In the genomic region with DNA sequence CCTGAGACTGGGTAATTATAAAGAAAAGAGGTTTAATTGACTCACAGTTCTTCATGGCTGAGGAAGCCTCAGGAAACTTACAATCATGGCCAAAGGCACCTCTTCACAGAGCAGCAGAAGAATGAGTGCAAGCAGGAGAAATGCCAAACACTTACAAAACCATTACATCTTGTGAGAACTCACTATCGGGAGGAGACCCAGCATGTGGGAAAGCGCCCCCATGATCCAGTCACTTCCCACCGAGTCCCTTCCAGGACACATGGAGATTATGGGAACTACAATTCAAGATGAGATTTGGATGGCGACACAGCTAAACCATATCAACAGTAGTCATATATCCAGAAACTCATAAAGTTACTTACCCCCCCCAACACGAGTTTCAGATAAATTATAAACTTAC, we compare ENCODE assay signal across 1 cellular context.
TF ChIP-seq lines count a peak whose summit lies in the region.

No MANE protein-coding gene starts in this region.

TF ChIP-seq in GM23338, 12 proteins besides CTCF, POLR2A, EP300 and RAD21 (continued from another document):
- TF ChIP-seq ZNF462 (CRISPR knock-in tag; IDR thresholded peaks at IDR 0.05) (no peak), EZH2phosphoT487 (IDR thresholded peaks at IDR 0.05; ENCODE audit: unreplicated experiment) (no peak), JUNB (IDR thresholded peaks at IDR 0.05; ENCODE audit: unreplicated experiment) (no peak), ZNF114 (CRISPR knock-in tag; IDR thresholded peaks at IDR 0.05) (no peak), POLR2AphosphoS5 (IDR thresholded peaks at IDR 0.05; ENCODE audit: low read depth) (no peak), ZNF331 (CRISPR knock-in tag; IDR thresholded peaks at IDR 0.05; ENCODE audit: low read depth) (no peak), EZH2 (IDR thresholded peaks at IDR 0.05; ENCODE audit: low read depth, unreplicated experiment) (no peak), STAT1 (IDR thresholded peaks at IDR 0.05; ENCODE audit: unreplicated experiment) (no peak)
- TF ChIP-seq, protein P1, sequence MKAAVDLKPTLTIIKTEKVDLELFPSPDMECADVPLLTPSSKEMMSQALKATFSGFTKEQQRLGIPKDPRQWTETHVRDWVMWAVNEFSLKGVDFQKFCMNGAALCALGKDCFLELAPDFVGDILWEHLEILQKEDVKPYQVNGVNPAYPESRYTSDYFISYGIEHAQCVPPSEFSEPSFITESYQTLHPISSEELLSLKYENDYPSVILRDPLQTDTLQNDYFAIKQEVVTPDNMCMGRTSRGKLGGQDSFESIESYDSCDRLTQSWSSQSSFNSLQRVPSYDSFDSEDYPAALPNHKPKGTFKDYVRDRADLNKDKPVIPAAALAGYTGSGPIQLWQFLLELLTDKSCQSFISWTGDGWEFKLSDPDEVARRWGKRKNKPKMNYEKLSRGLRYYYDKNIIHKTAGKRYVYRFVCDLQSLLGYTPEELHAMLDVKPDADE (IDR thresholded peaks at IDR 0.05): no peak
- TF ChIP-seq, protein P2, sequence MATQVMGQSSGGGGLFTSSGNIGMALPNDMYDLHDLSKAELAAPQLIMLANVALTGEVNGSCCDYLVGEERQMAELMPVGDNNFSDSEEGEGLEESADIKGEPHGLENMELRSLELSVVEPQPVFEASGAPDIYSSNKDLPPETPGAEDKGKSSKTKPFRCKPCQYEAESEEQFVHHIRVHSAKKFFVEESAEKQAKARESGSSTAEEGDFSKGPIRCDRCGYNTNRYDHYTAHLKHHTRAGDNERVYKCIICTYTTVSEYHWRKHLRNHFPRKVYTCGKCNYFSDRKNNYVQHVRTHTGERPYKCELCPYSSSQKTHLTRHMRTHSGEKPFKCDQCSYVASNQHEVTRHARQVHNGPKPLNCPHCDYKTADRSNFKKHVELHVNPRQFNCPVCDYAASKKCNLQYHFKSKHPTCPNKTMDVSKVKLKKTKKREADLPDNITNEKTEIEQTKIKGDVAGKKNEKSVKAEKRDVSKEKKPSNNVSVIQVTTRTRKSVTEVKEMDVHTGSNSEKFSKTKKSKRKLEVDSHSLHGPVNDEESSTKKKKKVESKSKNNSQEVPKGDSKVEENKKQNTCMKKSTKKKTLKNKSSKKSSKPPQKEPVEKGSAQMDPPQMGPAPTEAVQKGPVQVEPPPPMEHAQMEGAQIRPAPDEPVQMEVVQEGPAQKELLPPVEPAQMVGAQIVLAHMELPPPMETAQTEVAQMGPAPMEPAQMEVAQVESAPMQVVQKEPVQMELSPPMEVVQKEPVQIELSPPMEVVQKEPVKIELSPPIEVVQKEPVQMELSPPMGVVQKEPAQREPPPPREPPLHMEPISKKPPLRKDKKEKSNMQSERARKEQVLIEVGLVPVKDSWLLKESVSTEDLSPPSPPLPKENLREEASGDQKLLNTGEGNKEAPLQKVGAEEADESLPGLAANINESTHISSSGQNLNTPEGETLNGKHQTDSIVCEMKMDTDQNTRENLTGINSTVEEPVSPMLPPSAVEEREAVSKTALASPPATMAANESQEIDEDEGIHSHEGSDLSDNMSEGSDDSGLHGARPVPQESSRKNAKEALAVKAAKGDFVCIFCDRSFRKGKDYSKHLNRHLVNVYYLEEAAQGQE (IDR thresholded peaks at IDR 0.05; ENCODE audit: unreplicated experiment): no peak
